In genomic region chr17:40448639-40449261, GRCh38 we compare ENCODE assay signal across 1 cellular context.
TF ChIP-seq lines count a peak whose summit lies in the region.

No MANE protein-coding gene starts in this region.

TF ChIP-seq in HepG2, 621 proteins besides CTCF, POLR2A, EP300 and RAD21 (continued from another document and continues in another):
- no peak for TF ChIP-seq ARID3A (IDR thresholded peaks at IDR 0.05; ENCODE audit: low read depth, low read length)
- no peak for TF ChIP-seq ELK4 (CRISPR knock-in tag; IDR thresholded peaks at IDR 0.05; ENCODE audit: borderline replicate concordance)
- peak; percentile 65; the same call in 1 of the 2 replicates for TF ChIP-seq NFKB2 (CRISPR knock-in tag; IDR thresholded peaks at IDR 0.05; ENCODE audit: borderline replicate concordance)
- TF ChIP-seq, protein P1, sequence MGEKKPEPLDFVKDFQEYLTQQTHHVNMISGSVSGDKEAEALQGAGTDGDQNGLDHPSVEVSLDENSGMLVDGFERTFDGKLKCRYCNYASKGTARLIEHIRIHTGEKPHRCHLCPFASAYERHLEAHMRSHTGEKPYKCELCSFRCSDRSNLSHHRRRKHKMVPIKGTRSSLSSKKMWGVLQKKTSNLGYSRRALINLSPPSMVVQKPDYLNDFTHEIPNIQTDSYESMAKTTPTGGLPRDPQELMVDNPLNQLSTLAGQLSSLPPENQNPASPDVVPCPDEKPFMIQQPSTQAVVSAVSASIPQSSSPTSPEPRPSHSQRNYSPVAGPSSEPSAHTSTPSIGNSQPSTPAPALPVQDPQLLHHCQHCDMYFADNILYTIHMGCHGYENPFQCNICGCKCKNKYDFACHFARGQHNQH (CRISPR knock-in tag; IDR thresholded peaks at IDR 0.05) = peak; percentile 95
- no peak for TF ChIP-seq ZNF333 (CRISPR knock-in tag; IDR thresholded peaks at IDR 0.05; ENCODE audit: borderline replicate concordance)
- TF ChIP-seq MTA1 (CRISPR knock-in tag; IDR thresholded peaks at IDR 0.05; ENCODE audit: borderline replicate concordance) = peak; percentile 98
- no peak for TF ChIP-seq PRMT3 (CRISPR knock-in tag; IDR thresholded peaks at IDR 0.05; ENCODE audit: borderline replicate concordance, low read depth)
- no peak for TF ChIP-seq SRSF1 (optimal IDR thresholded peaks at IDR 0.05; ENCODE audit: low read depth, low read length)
- peak; percentile 88 for TF ChIP-seq BHLHE40 (IDR thresholded peaks at IDR 0.05; ENCODE audit: low read length)
- no peak for TF ChIP-seq POGZ (CRISPR knock-in tag; IDR thresholded peaks at IDR 0.05)
- TF ChIP-seq JUND (CRISPR knock-in tag; IDR thresholded peaks at IDR 0.05) = peak; percentile 75; the same call in 1 of the 2 replicates
- no peak for TF ChIP-seq ATM (IDR thresholded peaks at IDR 0.05; ENCODE audit: borderline replicate concordance)
- TF ChIP-seq THYN1 (CRISPR knock-in tag; IDR thresholded peaks at IDR 0.05; ENCODE audit: borderline replicate concordance, low read depth) = no peak
- peak; percentile 93 for TF ChIP-seq ZNF430 (CRISPR knock-in tag; IDR thresholded peaks at IDR 0.05)
- TF ChIP-seq SOX13 (IDR thresholded peaks at IDR 0.05) = peak; percentile 74
- TF ChIP-seq SOX13 (CRISPR knock-in tag; conservative IDR thresholded peaks at IDR 0.05 in 1 of 2, IDR thresholded peaks at IDR 0.05 in 1 of 2) = peak in 1 of 2 experiments; percentile 90; a peak in 2 of 4 replicates
- TF ChIP-seq JDP2 (CRISPR knock-in tag; IDR thresholded peaks at IDR 0.05; ENCODE audit: borderline replicate concordance) = no peak
- TF ChIP-seq ZMYM2 (CRISPR knock-in tag; IDR thresholded peaks at IDR 0.05) = 0 out of 2 replicates have a peak, but pooled peaks have one; percentile 64
- TF ChIP-seq MZF1 (CRISPR knock-in tag; IDR thresholded peaks at IDR 0.05; ENCODE audit: borderline replicate concordance) = no peak
- TF ChIP-seq ZFP36L2 (CRISPR knock-in tag; IDR thresholded peaks at IDR 0.05) = no peak
- peak; percentile 85 for TF ChIP-seq THAP11 (CRISPR knock-in tag; IDR thresholded peaks at IDR 0.05)
- no peak for TF ChIP-seq PRPF4 (IDR thresholded peaks at IDR 0.05; ENCODE audit: low read depth, low read length, poor library complexity, severe bottlenecking)
- TF ChIP-seq HNRNPL (IDR thresholded peaks at IDR 0.05; ENCODE audit: low read depth, low read length) = peak; percentile 96
- TF ChIP-seq MLX (CRISPR knock-in tag; IDR thresholded peaks at IDR 0.05) = peak; percentile 99
- TF ChIP-seq GATAD1 (CRISPR knock-in tag; IDR thresholded peaks at IDR 0.05) = peak; percentile 70
- TF ChIP-seq ZNF230 (CRISPR knock-in tag; IDR thresholded peaks at IDR 0.05) = no peak
- no peak for TF ChIP-seq ZNF33A (CRISPR knock-in tag; IDR thresholded peaks at IDR 0.05; ENCODE audit: borderline replicate concordance)
- TF ChIP-seq NFYC (CRISPR knock-in tag; IDR thresholded peaks at IDR 0.05) = peak; percentile 36; the same call in 1 of the 2 replicates
- no peak for TF ChIP-seq PHB2 (IDR thresholded peaks at IDR 0.05; ENCODE audit: partially characterized antibody)
- peak; percentile 52; the same call in 1 of the 2 replicates for TF ChIP-seq ZNF564 (CRISPR knock-in tag; IDR thresholded peaks at IDR 0.05)
- no peak for TF ChIP-seq SRSF4 (IDR thresholded peaks at IDR 0.05; ENCODE audit: low read depth, low read length, poor library complexity, severe bottlenecking)
- TF ChIP-seq PHF5A (CRISPR knock-in tag; IDR thresholded peaks at IDR 0.05; ENCODE audit: low read depth, unreplicated experiment) = peak; percentile 68
- TF ChIP-seq ZNF7 (CRISPR knock-in tag; IDR thresholded peaks at IDR 0.05) = no peak
- TF ChIP-seq NR3C1 (CRISPR knock-in tag; IDR thresholded peaks at IDR 0.05) = no peak
- TF ChIP-seq MED1 (CRISPR knock-in tag; IDR thresholded peaks at IDR 0.05) = peak; percentile 91
- TF ChIP-seq SMC3 (IDR thresholded peaks at IDR 0.05; ENCODE audit: low read length) = no peak
- TF ChIP-seq ZSCAN30 (CRISPR knock-in tag; IDR thresholded peaks at IDR 0.05) = no peak
- TF ChIP-seq ZNF670 (CRISPR knock-in tag; IDR thresholded peaks at IDR 0.05; ENCODE audit: borderline replicate concordance) = no peak
- TF ChIP-seq SIN3B (IDR thresholded peaks at IDR 0.05; ENCODE audit: low read length) = no peak
- TF ChIP-seq RNF2 (conservative IDR thresholded peaks at IDR 0.05; ENCODE audit: low read depth) = peak; percentile 68; the same call in 1 of the 2 replicates
- peak; percentile 96 for TF ChIP-seq NFKBIZ (CRISPR knock-in tag; IDR thresholded peaks at IDR 0.05)
- no peak for TF ChIP-seq REST (IDR thresholded peaks at IDR 0.05; ENCODE audit: borderline replicate concordance in 1 of 2, low read depth in 1 of 2, low read length in 2 of 2)
- TF ChIP-seq, protein P2, sequence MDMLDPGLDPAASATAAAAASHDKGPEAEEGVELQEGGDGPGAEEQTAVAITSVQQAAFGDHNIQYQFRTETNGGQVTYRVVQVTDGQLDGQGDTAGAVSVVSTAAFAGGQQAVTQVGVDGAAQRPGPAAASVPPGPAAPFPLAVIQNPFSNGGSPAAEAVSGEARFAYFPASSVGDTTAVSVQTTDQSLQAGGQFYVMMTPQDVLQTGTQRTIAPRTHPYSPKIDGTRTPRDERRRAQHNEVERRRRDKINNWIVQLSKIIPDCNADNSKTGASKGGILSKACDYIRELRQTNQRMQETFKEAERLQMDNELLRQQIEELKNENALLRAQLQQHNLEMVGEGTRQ (IDR thresholded peaks at IDR 0.05; ENCODE audit: low read depth, low read length) = peak; percentile 94
- TF ChIP-seq, protein P2 (CRISPR knock-in tag; IDR thresholded peaks at IDR 0.05; ENCODE audit: borderline replicate concordance) = peak; percentile 93; the same call in 1 of the 2 replicates
- peak; percentile 70; the same call in 1 of the 2 replicates for TF ChIP-seq ZFP90 (CRISPR knock-in tag; IDR thresholded peaks at IDR 0.05; ENCODE audit: borderline replicate concordance)
- TF ChIP-seq SRF (IDR thresholded peaks at IDR 0.05; ENCODE audit: low read depth, low read length) = no peak
- no peak for TF ChIP-seq TOE1 (CRISPR knock-in tag; IDR thresholded peaks at IDR 0.05)
- peak; percentile 83; the same call in 1 of the 2 replicates for TF ChIP-seq ZNF124 (CRISPR knock-in tag; IDR thresholded peaks at IDR 0.05)
- no peak; the same call in 1 of the 2 replicates for TF ChIP-seq NCOR1 (IDR thresholded peaks at IDR 0.05; ENCODE audit: borderline replicate concordance, low read length)
- TF ChIP-seq HOXA3 (CRISPR knock-in tag; IDR thresholded peaks at IDR 0.05) = peak; percentile 90
- TF ChIP-seq REL (CRISPR knock-in tag; conservative IDR thresholded peaks at IDR 0.05) = no peak
- TF ChIP-seq FOXA3 (CRISPR knock-in tag; IDR thresholded peaks at IDR 0.05) = peak; percentile 99
- TF ChIP-seq ERF (CRISPR knock-in tag; IDR thresholded peaks at IDR 0.05) = peak; percentile 93
- TF ChIP-seq, protein P3, sequence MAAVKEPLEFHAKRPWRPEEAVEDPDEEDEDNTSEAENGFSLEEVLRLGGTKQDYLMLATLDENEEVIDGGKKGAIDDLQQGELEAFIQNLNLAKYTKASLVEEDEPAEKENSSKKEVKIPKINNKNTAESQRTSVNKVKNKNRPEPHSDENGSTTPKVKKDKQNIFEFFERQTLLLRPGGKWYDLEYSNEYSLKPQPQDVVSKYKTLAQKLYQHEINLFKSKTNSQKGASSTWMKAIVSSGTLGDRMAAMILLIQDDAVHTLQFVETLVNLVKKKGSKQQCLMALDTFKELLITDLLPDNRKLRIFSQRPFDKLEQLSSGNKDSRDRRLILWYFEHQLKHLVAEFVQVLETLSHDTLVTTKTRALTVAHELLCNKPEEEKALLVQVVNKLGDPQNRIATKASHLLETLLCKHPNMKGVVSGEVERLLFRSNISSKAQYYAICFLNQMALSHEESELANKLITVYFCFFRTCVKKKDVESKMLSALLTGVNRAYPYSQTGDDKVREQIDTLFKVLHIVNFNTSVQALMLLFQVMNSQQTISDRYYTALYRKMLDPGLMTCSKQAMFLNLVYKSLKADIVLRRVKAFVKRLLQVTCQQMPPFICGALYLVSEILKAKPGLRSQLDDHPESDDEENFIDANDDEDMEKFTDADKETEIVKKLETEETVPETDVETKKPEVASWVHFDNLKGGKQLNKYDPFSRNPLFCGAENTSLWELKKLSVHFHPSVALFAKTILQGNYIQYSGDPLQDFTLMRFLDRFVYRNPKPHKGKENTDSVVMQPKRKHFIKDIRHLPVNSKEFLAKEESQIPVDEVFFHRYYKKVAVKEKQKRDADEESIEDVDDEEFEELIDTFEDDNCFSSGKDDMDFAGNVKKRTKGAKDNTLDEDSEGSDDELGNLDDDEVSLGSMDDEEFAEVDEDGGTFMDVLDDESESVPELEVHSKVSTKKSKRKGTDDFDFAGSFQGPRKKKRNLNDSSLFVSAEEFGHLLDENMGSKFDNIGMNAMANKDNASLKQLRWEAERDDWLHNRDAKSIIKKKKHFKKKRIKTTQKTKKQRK (IDR thresholded peaks at IDR 0.05; ENCODE audit: low read length) = no peak
- TF ChIP-seq ZNF10 (CRISPR knock-in tag; IDR thresholded peaks at IDR 0.05; ENCODE audit: borderline replicate concordance, low read depth) = no peak
- peak; percentile 91; the same call in 1 of the 2 replicates for TF ChIP-seq RXRA (CRISPR knock-in tag; IDR thresholded peaks at IDR 0.05)
- TF ChIP-seq KDM6A (CRISPR knock-in tag; IDR thresholded peaks at IDR 0.05; ENCODE audit: low read depth) = peak; percentile 91
- peak; percentile 18 for TF ChIP-seq IKZF4 (CRISPR knock-in tag; IDR thresholded peaks at IDR 0.05; ENCODE audit: borderline replicate concordance, low read depth, not compliant biosample characterization)
